8 cellular contexts compared by ENCODE assay signal in genomic region chr11:128733440-128734115, GRCh38. TPM values are rescaled to one million over a fixed set of nuclear protein-coding genes. Genes with fewer than 3 reads are reported as not detected.
A peak's percentile ranks its signal among the peaks of the same experiment; 100 is the strongest.
DNase-seq lines count a peak whose midpoint lies in the region; ATAC-seq and TF ChIP-seq lines count a peak whose summit lies in the region.

No MANE protein-coding gene starts in this region.

- H3K27ac Mint-ChIP-seq in stimulated activated naive CD8-positive, alpha-beta T cell treated with anti-CD3 and anti-CD28 coated beads, Interleukin-15, Interleukin-2, amounts not matched to agents 100 ng/mL and 50 ng/mL, for 24 hours: peak overlapping the region; percentile 85

- peaks cover 85% of the 10 kb centered on the region for H3F3A ChIP-seq in MM.1S (ENCODE audit: insufficient read depth, low read length)

- H3K36me3 ChIP-seq in BLaER1: peaks cover 81% of the 10 kb centered on the region
- no peaks in the 10 kb centered on the region; the same call in 1 of the 2 replicates for H3K36me3 ChIP-seq in MM.1S (replicated peaks; ENCODE audit: insufficient read depth, low read length)
- H3K36me3 ChIP-seq in esophagus squamous epithelium: no peaks in the 10 kb centered on the region
- no peaks in the 10 kb centered on the region for H3K36me3 ChIP-seq in MG63

- H3K9me3 Mint-ChIP-seq in stimulated activated naive CD8-positive, alpha-beta T cell treated with anti-CD3 and anti-CD28 coated beads, Interleukin-15, Interleukin-2, amounts not matched to agents 100 ng/mL and 50 ng/mL, for 24 hours: no peaks in the 10 kb centered on the region

- no peaks in the 10 kb centered on the region for H3K27me3 Mint-ChIP-seq in stimulated activated naive CD8-positive, alpha-beta T cell treated with anti-CD3 and anti-CD28 coated beads, Interleukin-15, Interleukin-2, amounts not matched to agents 100 ng/mL and 50 ng/mL, for 24 hours

- intact Hi-C loops in esophagus squamous epithelium (cut with DNase I): no loop called here

- no peaks in the 10 kb centered on the region for H3K9me2 ChIP-seq in MM.1S (replicated peaks; ENCODE audit: insufficient read depth, low read length)

- peak overlapping the region; percentile 23 for H3K9ac ChIP-seq in BLaER1
- H3K9ac ChIP-seq in MM.1S (ENCODE audit: low read length): peak overlapping the region; percentile 71

- H2AFZ ChIP-seq in MM.1S (ENCODE audit: low read length): no peak overlapping the region

- whole genome bisulfite sequencing in esophagus squamous epithelium, 2 donors: 62 to 67% methylated on average over 7 to 9 of the region's 9 CpGs

- peak overlapping the region; percentile 51 for H3K27ac ChIP-seq in BLaER1
- H3K27ac ChIP-seq in MM.1S (ENCODE audit: low read length): peak overlapping the region; percentile 99
- H3K27ac ChIP-seq in esophagus squamous epithelium: peak overlapping the region in 2 of 4 donors; percentile 27 to 57

- H3K9me3 ChIP-seq in BLaER1: no peaks in the 10 kb centered on the region
- H3K9me3 ChIP-seq in MM.1S (replicated peaks; ENCODE audit: insufficient read depth, low read length): no peaks in the 10 kb centered on the region
- no peaks in the 10 kb centered on the region for H3K9me3 ChIP-seq in esophagus squamous epithelium
- H3K9me3 ChIP-seq in MG63: no peaks in the 10 kb centered on the region

- H3K4me1 Mint-ChIP-seq in stimulated activated naive CD8-positive, alpha-beta T cell treated with anti-CD3 and anti-CD28 coated beads, Interleukin-15, Interleukin-2, amounts not matched to agents 100 ng/mL and 50 ng/mL, for 24 hours (ENCODE audit: low read depth): peaks cover 100% of the 10 kb centered on the region

- peaks cover 100% of the 10 kb centered on the region for H4K20me1 ChIP-seq in BLaER1
- H4K20me1 ChIP-seq in MM.1S (ENCODE audit: insufficient read depth, low read length): no peaks in the 10 kb centered on the region

- H3K79me2 ChIP-seq in MM.1S (ENCODE audit: low read length): peaks cover 89% of the 10 kb centered on the region

- DNase-seq in MM.1S (peak; percentile 83), ecto neural progenitor cell (ENCODE audit: low spot score) (peak; percentile 63), esophagus squamous epithelium (lab: John Stamatoyannopoulos, UW) (no peak), MG63 (no peak), SHP77 (lab: John Stamatoyannopoulos, UW) (no peak)

- TF ChIP-seq CTCF in MM.1S (IDR thresholded peaks at IDR 0.05; ENCODE audit: low read length) (no peak), esophagus squamous epithelium (IDR thresholded peaks at IDR 0.05) (no peak)

- H3K4me1 ChIP-seq in BLaER1 (peaks cover 99% of the 10 kb centered on the region), MM.1S (ENCODE audit: low read length) (peaks cover 96% of the 10 kb centered on the region), esophagus squamous epithelium (peaks cover 0 to 70% (median 22%) of the 10 kb centered on the region in 3 donors)

- no peak for TF ChIP-seq POLR2A in esophagus squamous epithelium (IDR thresholded peaks at IDR 0.05)

- H3K4me3 ChIP-seq in BLaER1 (peak overlapping the region; percentile 22; the same call in 1 of the 2 replicates), MM.1S (ENCODE audit: low read length) (peak overlapping the region; percentile 42), esophagus squamous epithelium (no peak overlapping the region), MG63 (no peak overlapping the region)

- H3K4me3 Mint-ChIP-seq in stimulated activated naive CD8-positive, alpha-beta T cell treated with anti-CD3 and anti-CD28 coated beads, Interleukin-15, Interleukin-2, amounts not matched to agents 100 ng/mL and 50 ng/mL, for 24 hours: peak overlapping the region; percentile 74

- H3K27me3 ChIP-seq in BLaER1: no peaks in the 10 kb centered on the region
- no peaks in the 10 kb centered on the region for H3K27me3 ChIP-seq in MM.1S (replicated peaks; ENCODE audit: insufficient read depth, low read length)
- H3K27me3 ChIP-seq in esophagus squamous epithelium: no peaks in the 10 kb centered on the region
- no peaks in the 10 kb centered on the region for H3K27me3 ChIP-seq in MG63

- peaks cover 27% of the 10 kb centered on the region for H3K36me3 Mint-ChIP-seq in stimulated activated naive CD8-positive, alpha-beta T cell treated with anti-CD3 and anti-CD28 coated beads, Interleukin-15, Interleukin-2, amounts not matched to agents 100 ng/mL and 50 ng/mL, for 24 hours (ENCODE audit: low read depth)

- H3K4me2 ChIP-seq in BLaER1 (peak overlapping the region; percentile 97), MM.1S (ENCODE audit: low read depth, low read length) (peak overlapping the region; percentile 91)

- ATAC-seq in GM19455 (IDR thresholded peaks at IDR 0.05; ENCODE audit: unreplicated experiment): peak; percentile 40

RNA-seq across cellular contexts. Expression of gene FLI1, which starts 39.7 kb away (rescaled TPM):
- 10 to 100 TPM in 2 of 4 donors, 1 to 10 TPM in 2; 1.5 to 24.6 (median 7.4) TPM for total RNA-seq in esophagus squamous epithelium
- 6.1 and 6.4 TPM in 2 replicates for total RNA-seq in MG63 (2014; rRNA removed; shearing (Covaris generic); ENCODE audit: low replicate concordance)

Comparison
In these comparisons a context has a peak if more than half of its experiments do, and no peak if none do; other contexts are left out.
1. H3K4me3 ChIP-seq: peak in BLaER1 (single experiment) and MM.1S (single experiment); none in esophagus squamous epithelium (0 of 4) and MG63 (single experiment).
2. DNase-seq: peak in MM.1S (single experiment) and ecto neural progenitor cell (single experiment); none in esophagus squamous epithelium (single experiment), MG63 (single experiment) and SHP77 (0 of 2).